Comparison of ENCODE assay signal across 11 cellular contexts in genomic region chr10:67665491-67665890, GRCh38. TPM values are rescaled to one million over a fixed set of nuclear protein-coding genes. Genes with fewer than 3 reads are reported as not detected.
DNase-seq lines count a peak whose midpoint lies in the region; ATAC-seq, FAIRE-seq and TF ChIP-seq lines count a peak whose summit lies in the region.
"Had no signal": no experiment of that assay in that cellular context is flagged by ENCODE, and none has a peak within 500 bp of the region (broad histone marks: within the 10 kb centered on the region; RNA-seq: fewer than 3 reads in every experiment).

No MANE protein-coding gene starts in this region.

- no peaks in the 10 kb centered on the region for H4K20me1 ChIP-seq in GM12878 (ENCODE audit: control insufficient read depth, insufficient read depth)

- no peak overlapping the region for H3K4me3 ChIP-seq in GM12878
- no peak overlapping the region for H3K4me3 ChIP-seq in effector memory CD4-positive, alpha-beta T cell (ENCODE audit: insufficient read depth, low read depth, low read length, poor library complexity, severe bottlenecking)
- H3K4me3 ChIP-seq: thoracic aorta had no signal

- SMC1A ChIA-PET in GM12878 (lab: Charles Lee; ENCODE audit: uncharacterized antibody, unreplicated experiment): interaction anchor here (0.9 to 10.8 kb wide), 16 partner anchors 12 to 190 kb away, joined by 3 to 221 read pairs (median 5); partner anchors contain the start of gene CTNNA3

- no peak for TF ChIP-seq POLR2A in GM12878 (IDR thresholded peaks at IDR 0.05; ENCODE audit: low read depth, low read length)

- H3K27me3 ChIP-seq in GM12878 (replicated peaks in 1 of 2; ENCODE audit: control insufficient read depth in 2 of 2, insufficient read depth in 2 of 2, low read length in 1 of 2): no peaks in the 10 kb centered on the region
- H3K27me3 ChIP-seq in effector memory CD4-positive, alpha-beta T cell (replicated peaks; ENCODE audit: control insufficient read depth, insufficient read depth, low read length, poor library complexity, severe bottlenecking): no peaks in the 10 kb centered on the region

- ATAC-seq in GM12878: peak; percentile 89

- TF ChIP-seq EP300 in GM12878 (IDR thresholded peaks at IDR 0.05; ENCODE audit: borderline replicate concordance in 1 of 2, control insufficient read depth in 1 of 2, low read depth in 2 of 2, low read length in 2 of 2): no peak

- RAD21 ChIA-PET in GM12878 (lab: Charles Lee; ENCODE audit: unreplicated experiment): interaction anchor here (0.9 to 9.6 kb wide), 10 partner anchors 13 to 145 kb away, joined by 5 to 193 read pairs (median 12); partner anchors contain the start of gene CTNNA3

- BruUV-seq in GM12878 (replicated peaks; lab: Mats Ljungman, UMichigan): no TSS peak

- H3K27ac ChIP-seq in GM12878 (ENCODE audit: control insufficient read depth, insufficient read depth) (no peak overlapping the region), temporal lobe (ENCODE audit: low read depth, low read length) (peak overlapping the region; percentile 93)
- H3K27ac ChIP-seq in effector memory CD4-positive, alpha-beta T cell (ENCODE audit: insufficient read depth, low read length, poor library complexity, severe bottlenecking): no peak overlapping the region
- H3K27ac ChIP-seq: thoracic aorta had no signal

- H2AFZ ChIP-seq in GM12878 (ENCODE audit: control insufficient read depth, low read depth, low read length): no peak overlapping the region

- TF ChIP-seq CTCF in GM12878 (IDR thresholded peaks at IDR 0.05 in 2 of 3, conservative IDR thresholded peaks at IDR 0.05 in 1 of 3; ENCODE audit: control insufficient read depth in 2 of 3, extremely low read depth in 1 of 3, insufficient read depth in 1 of 3, low read depth in 3 of 3, low read length in 3 of 3): no peak

- DNase-seq in NCI-H69 (lab: John Stamatoyannopoulos, UW) (peak; percentile 3), GM12878 (ENCODE audit: low read depth, low spot score) (no peak), inferior parietal cortex (ENCODE audit: extremely low spot score) (peak; percentile 83), NCI-H774 (lab: John Stamatoyannopoulos, UW) (no peak)
- DNase-seq in activated CD8-positive, alpha-beta memory T cell treated with anti-CD3 and anti-CD28 coated beads for 24 hours: no peak
- no peak for DNase-seq in effector memory CD4-positive, alpha-beta T cell
- DNase-seq: activated CD4-positive, alpha-beta memory T cell treated with anti-CD3 and anti-CD28 coated beads for 36 hours; Kasumi-1 had no signal

- POLR2A ChIA-PET in GM12878 (lab: Charles Lee): interaction anchor here (0.8 kb wide), 1 partner anchor 108 kb away, joined by 3 read pairs; no protein-coding TSS in a partner anchor

- no peak overlapping the region for H3K9ac ChIP-seq in GM12878 (ENCODE audit: control insufficient read depth, insufficient read depth, low read length)

- no peak for TF ChIP-seq RAD21 in GM12878 (IDR thresholded peaks at IDR 0.05; ENCODE audit: insufficient read depth, low read depth, low read length)

- no peaks in the 10 kb centered on the region for H3K79me2 ChIP-seq in GM12878 (ENCODE audit: control insufficient read depth, insufficient read depth, low read length)

- no peaks in the 10 kb centered on the region for H3K9me3 ChIP-seq in GM12878 (replicated peaks; ENCODE audit: control insufficient read depth, insufficient read depth, low read length)
- no peaks in the 10 kb centered on the region for H3K9me3 ChIP-seq in effector memory CD4-positive, alpha-beta T cell (ENCODE audit: control insufficient read depth, low read length)
- H3K9me3 ChIP-seq: thoracic aorta had no signal

- H3K4me1 ChIP-seq in GM12878 (ENCODE audit: control insufficient read depth, insufficient read depth, low read length): no peaks in the 10 kb centered on the region
- H3K4me1 ChIP-seq in effector memory CD4-positive, alpha-beta T cell (ENCODE audit: control insufficient read depth, insufficient read depth, low read length, poor library complexity, severe bottlenecking): no peaks in the 10 kb centered on the region

- in situ Hi-C loops in GM12878 (cut with MboI): no loop called here

- H3K36me3 ChIP-seq in GM12878 (ENCODE audit: control insufficient read depth in 2 of 2, insufficient read depth in 2 of 2, low read length in 1 of 2): no peaks in the 10 kb centered on the region
- no peaks in the 10 kb centered on the region for H3K36me3 ChIP-seq in effector memory CD4-positive, alpha-beta T cell (ENCODE audit: control insufficient read depth, insufficient read depth, low read length)
- H3K36me3 ChIP-seq: thoracic aorta had no signal

- peak; percentile 57 for FAIRE-seq in GM12878 (lab: Jason Lieb, UNC)

- intact Hi-C loops in GM12878 (cut with micrococcal nuclease; ENCODE audit: unreplicated experiment): no loop called here

- no peak overlapping the region for H3K4me2 ChIP-seq in GM12878 (ENCODE audit: control insufficient read depth, insufficient read depth)

- CTCF ChIA-PET in GM12878 (lab: Yijun Ruan, JAX): interaction anchor here (1.0 to 10.6 kb wide), 14 partner anchors 12 to 734 kb away, joined by 3 to 311 read pairs (median 8); partner anchors contain the start of gene CTNNA3

TF ChIP-seq in GM12878, 131 proteins besides CTCF, POLR2A, EP300 and RAD21 (continues in another document):
- TF ChIP-seq PKNOX1 (IDR thresholded peaks at IDR 0.05) (peak; percentile 90), ZBTB11 (CRISPR knock-in tag; IDR thresholded peaks at IDR 0.05) (no peak), ATF2 (IDR thresholded peaks at IDR 0.05; ENCODE audit: low read length) (no peak)

RNA-seq across cellular contexts. Expression of gene CTNNA3, which starts 30.5 kb away (rescaled TPM):
- total RNA-seq in GM12878 (2013; cell fraction: nucleolus; rRNA removed): 102 and 115 TPM in 2 replicates
- total RNA-seq in GM12878 (2014; rRNA removed) (0.51 and 0.87 TPM in 2 replicates), GM12878 (2014; rRNA removed; fragmentation: Illumina TruSeq; extraction: Trizol) (0.41 and 0.76 TPM in 2 replicates), GM12878 (2021) (0.13 and 0.43 TPM in 2 replicates), temporal lobe (1.5 TPM)
- not detected for polyA plus RNA-seq in GM12878 (2011; ENCODE audit: low read depth)
- polyA plus RNA-seq in GM12878 (2011; rRNA removed) (3.9 and 4.5 TPM in 2 replicates), GM12878 (2014; fragmentation: Illumina TruSeq; extraction: Trizol) (0.06 and 0.12 TPM in 2 replicates), GM12878 (2014; fragmentation: Nextera tagmentation; extraction: Ambion mirVana) (under 1 TPM in 1 of 2 experiments, not detected in 1; 0.15 TPM), GM12878 (2014; rRNA removed) (under 0.01 and 0.27 TPM in 2 replicates), GM12878 (2016; fragmentation: Nextera tagmentation; extraction: Ambion mirVana) (under 1 TPM in 1 of 2 experiments, not detected in 1; 0.30 TPM)
- 1.5 and 1.7 TPM in 2 replicates for polyA plus RNA-seq in GM12878 (2011; cell fraction: cytosol; rRNA removed)
- polyA plus RNA-seq in GM12878 (2011; cell fraction: nucleus; rRNA removed): 2.8 and 3.8 TPM in 2 replicates
- polyA plus RNA-seq in GM12878 (2012): not detected in 2 replicates
- polyA minus RNA-seq in GM12878 (2011; rRNA and poly(A)+ RNA removed): 11.8 and 19.2 TPM in 2 replicates
- 0.94 and 3.1 TPM in 2 replicates for polyA minus RNA-seq in GM12878 (2011; cell fraction: cytosol; rRNA and poly(A)+ RNA removed)
- 25.8 and 30.3 TPM in 2 replicates for polyA minus RNA-seq in GM12878 (2011; cell fraction: nucleus; rRNA and poly(A)+ RNA removed)
- total RNA-seq: activated CD4-positive, alpha-beta memory T cell treated with anti-CD3 and anti-CD28 coated beads for 36 hours; osteoblast had no signal

Comparison
In these comparisons a context has a peak if more than half of its experiments do, and no peak if none do; other contexts are left out.
1. DNase-seq: peak in NCI-H69 (single experiment) and inferior parietal cortex (single experiment); none in GM12878 (single experiment), NCI-H774 (single experiment), activated CD8-positive, alpha-beta memory T cell treated with anti-CD3 and anti-CD28 coated beads for 24 hours (single experiment) and effector memory CD4-positive, alpha-beta T cell (0 of 3).